In the genomic region with DNA sequence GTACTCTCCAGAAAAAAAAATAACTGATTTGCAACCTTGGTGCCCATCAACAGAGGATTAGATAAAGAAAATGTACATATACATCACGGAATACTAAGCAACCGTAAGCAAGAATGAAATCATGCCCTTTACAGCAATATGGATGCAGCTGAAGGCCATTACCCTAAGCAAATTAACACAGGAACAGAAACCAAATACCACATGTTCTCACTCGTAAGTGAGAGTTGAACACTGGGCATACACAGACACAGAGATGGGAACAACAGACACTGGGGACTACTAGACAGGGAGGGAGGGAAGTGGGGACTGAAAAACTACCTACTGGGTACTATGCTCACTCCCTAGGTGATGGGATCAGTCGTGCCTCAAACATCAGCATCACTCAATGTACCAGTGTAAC, we compare ENCODE assay signal across 20 cellular contexts.
"Had no signal": no experiment of that assay in that cellular context is flagged by ENCODE, and none has a peak within 500 bp of the region (broad histone marks: within the 10 kb centered on the region; RNA-seq: fewer than 3 reads in every experiment).

No MANE protein-coding gene starts in this region.

- H3K4me1 Mint-ChIP-seq: endodermal cell; memory B cell; mesothelial cell of epicardium; naive B cell; nephron progenitor cell; stimulated activated naive B cell treated with anti-CD40 and anti-IgM and Interleukin-4, amounts not matched to agents 10 μg/mL and 1 μg/mL and 100 μg/mL, for 72 hours; stimulated activated naive CD8-positive, alpha-beta T cell treated with anti-CD3 and anti-CD28 coated beads, Interleukin-15, amount 100 ng/mL, for 72 hours had no signal

- H3K4me3 ChIP-seq: coronary artery, heart right ventricle, psoas muscle, sigmoid colon, skin epidermis, testis had no signal

- H3K27me3 Mint-ChIP-seq: memory B cell; naive B cell; stimulated activated naive B cell treated with anti-CD40 and anti-IgM and Interleukin-4, amounts not matched to agents 10 μg/mL and 1 μg/mL and 100 μg/mL, for 72 hours had no signal

- H3K36me3 Mint-ChIP-seq: memory B cell; mesothelial cell of epicardium; naive B cell; stimulated activated naive B cell treated with anti-CD40 and anti-IgM and Interleukin-4, amounts not matched to agents 10 μg/mL and 1 μg/mL and 100 μg/mL, for 72 hours had no signal

- H3K27ac Mint-ChIP-seq: endodermal cell; memory B cell; mesothelial cell of epicardium; nephron progenitor cell; stimulated activated naive B cell treated with anti-CD40 and anti-IgM and Interleukin-4, amounts not matched to agents 10 μg/mL and 1 μg/mL and 100 μg/mL, for 72 hours; stimulated activated naive CD8-positive, alpha-beta T cell treated with anti-CD3 and anti-CD28 coated beads, Interleukin-15, amount 100 ng/mL, for 72 hours had no signal

- H3K9me3 Mint-ChIP-seq: endodermal cell, memory B cell had no signal

- DNase-seq: effector CD4-positive, alpha-beta T cell; endodermal cell; heart right ventricle; islet precursor cell; naive B cell; nephron progenitor cell; psoas muscle; retina; sigmoid colon; stimulated activated CD4-positive, alpha-beta T cell treated with anti-CD3 and anti-CD28 coated beads, Interleukin-2, amount 100 ng/mL, for 24 hours; stimulated activated CD4-positive, alpha-beta T cell treated with anti-CD3 and anti-CD28 coated beads, Interleukin-4, amount 100 ng/mL, for 4 hours; stimulated activated naive B cell treated with anti-CD40 and anti-IgM and Interleukin-4, amounts not matched to agents 10 μg/mL and 1 μg/mL and 100 μg/mL, for 72 hours; stimulated activated naive CD8-positive, alpha-beta T cell treated with anti-CD3 and anti-CD28 coated beads, Interleukin-15, amount 100 ng/mL, for 72 hours; testis; trophoblast cell had no signal

- H3K4me1 ChIP-seq: heart right ventricle, psoas muscle, sigmoid colon had no signal

- H3K9me3 ChIP-seq: heart right ventricle, psoas muscle, sigmoid colon, testis had no signal

- H3K36me3 ChIP-seq: heart right ventricle, sigmoid colon had no signal

- H3K27me3 ChIP-seq: heart right ventricle, sigmoid colon, testis had no signal

- H3K4me3 Mint-ChIP-seq: endodermal cell; memory B cell; mesothelial cell of epicardium; naive B cell; nephron progenitor cell; stimulated activated naive B cell treated with anti-CD40 and anti-IgM and Interleukin-4, amounts not matched to agents 10 μg/mL and 1 μg/mL and 100 μg/mL, for 72 hours; stimulated activated naive CD8-positive, alpha-beta T cell treated with anti-CD3 and anti-CD28 coated beads, Interleukin-15, amount 100 ng/mL, for 72 hours had no signal

- H3K27ac ChIP-seq: heart right ventricle, psoas muscle, skin epidermis, testis had no signal

- ATAC-seq: heart right ventricle; left lobe of liver; psoas muscle; stimulated activated naive B cell treated with anti-CD40 and anti-IgM and Interleukin-4, amounts not matched to agents 10 μg/mL and 1 μg/mL and 100 μg/mL, for 72 hours; stimulated activated naive CD8-positive, alpha-beta T cell treated with anti-CD3 and anti-CD28 coated beads, Interleukin-15, amount 100 ng/mL, for 72 hours had no signal
